ENCODE assay signal across 20 cellular contexts in the genomic region with DNA sequence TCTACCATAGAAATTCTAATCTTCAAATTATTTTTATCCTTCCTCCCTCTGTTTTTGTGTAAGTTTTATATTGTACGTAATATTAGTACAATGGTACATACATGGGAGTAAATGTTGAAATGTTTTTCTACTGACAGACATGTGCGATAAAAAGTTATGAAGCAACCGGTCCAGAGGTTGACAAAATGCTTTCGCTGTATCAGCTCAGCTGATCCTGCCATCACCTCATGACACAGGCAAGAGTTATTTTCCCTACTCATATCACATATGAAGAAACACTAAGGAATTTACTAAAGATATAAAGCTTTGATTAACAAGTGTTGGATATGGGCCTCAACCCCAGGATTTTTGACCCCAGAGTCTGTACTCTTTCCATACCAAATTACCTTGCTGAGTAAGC.
"Had no signal": no experiment of that assay in that cellular context is flagged by ENCODE, and none has a peak within 500 bp of the region (broad histone marks: within the 10 kb centered on the region; RNA-seq: fewer than 3 reads in every experiment).

No MANE protein-coding gene starts in this region.

- H3K9me3 ChIP-seq: gastrocnemius medialis, neutrophil, right lobe of liver, upper lobe of right lung, vagina had no signal

- H3K27me3 ChIP-seq: gastrocnemius medialis, neutrophil, right lobe of liver, spleen, tibial artery, upper lobe of right lung, vagina had no signal

- H3K4me3 ChIP-seq: gastrocnemius medialis, heart right ventricle, lung, psoas muscle, right lobe of liver, spleen, tibial artery, upper lobe of right lung, vagina had no signal

- H3K4me1 ChIP-seq: gastrocnemius medialis, heart right ventricle, psoas muscle, right lobe of liver, spleen, tibial artery, upper lobe of right lung, vagina had no signal

- H3K36me3 ChIP-seq: gastrocnemius medialis, heart right ventricle, neutrophil, right lobe of liver, spleen, tibial artery, upper lobe of right lung, vagina had no signal

- H3K27ac ChIP-seq: gastrocnemius medialis, heart right ventricle, neutrophil, psoas muscle, right lobe of liver, spleen, tibial artery, upper lobe of right lung, vagina had no signal

- DNase-seq: erythroblast; gastrocnemius medialis; heart right ventricle; left colon; left ventricle myocardium superior; mesenchymal stem cell; midbrain; nephron progenitor cell; psoas muscle; retina; right lobe of liver; spleen; stimulated activated CD4-positive, alpha-beta T cell treated with anti-CD3 and anti-CD28 coated beads, Interleukin-15, amount 100 ng/mL, for 24 hours; stimulated activated CD4-positive, alpha-beta T cell treated with anti-CD3 and anti-CD28 coated beads, Interleukin-1b, Interleukin-23, amount 100 ng/mL, for 48 hours; stimulated activated CD4-positive, alpha-beta T cell treated with anti-CD3 and anti-CD28 coated beads, Interleukin-4, amount 100 ng/mL, for 24 hours; tibial artery; upper lobe of right lung had no signal
